In the genomic region with DNA sequence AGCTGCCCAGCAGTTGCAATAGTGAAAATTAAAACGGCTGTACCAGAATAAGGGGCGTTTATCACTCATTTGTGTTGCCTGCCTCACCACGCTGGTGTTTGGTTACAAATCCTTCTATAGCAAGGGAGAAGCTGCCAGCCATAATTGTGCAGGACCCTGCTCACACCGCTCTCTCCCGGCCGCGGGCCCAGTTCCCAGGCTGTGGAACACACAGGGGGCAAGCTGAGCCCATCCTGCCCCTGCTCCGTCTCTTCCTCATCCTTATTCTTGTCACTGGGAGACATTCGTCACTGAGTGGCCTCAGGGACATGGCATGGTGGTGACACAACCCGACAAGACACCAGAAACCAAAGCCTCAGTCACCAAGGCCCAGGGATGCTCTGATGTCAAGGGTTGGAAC, we compare ENCODE assay signal across 29 cellular contexts.
"Had no signal": no experiment of that assay in that cellular context is flagged by ENCODE, and none has a peak within 500 bp of the region (broad histone marks: within the 10 kb centered on the region; RNA-seq: fewer than 3 reads in every experiment).

No MANE protein-coding gene starts in this region.

- H3K4me2 ChIP-seq: SK-N-SH had no signal

- H3K27me3 Mint-ChIP-seq: activated CD4-positive, alpha-beta T cell treated with anti-CD3 and anti-CD28 coated beads, Interleukin-2, amount 10 ng/mL, durations not matched to agents 7 days and 5 days; activated T-cell treated with anti-CD3 and anti-CD28 coated beads, Interleukin-2, amount 50 U/mL, for 24 hours had no signal

- H3K27ac Mint-ChIP-seq: activated CD4-positive, alpha-beta T cell treated with anti-CD3 and anti-CD28 coated beads, Interleukin-2, amount 10 ng/mL, durations not matched to agents 7 days and 5 days; activated naive CD4-positive, alpha-beta T cell treated with anti-CD3 and anti-CD28 coated beads for 36 hours; activated naive CD4-positive, alpha-beta T cell treated with anti-CD3 and anti-CD28 coated beads, Interleukin-2, amount 50 U/mL, for 72 hours; activated T-cell treated with anti-CD3 and anti-CD28 coated beads, Interleukin-2, amount 50 U/mL, for 24 hours; T-helper 1 cell treated with Interleukin-12 subunit alpha and Interleukin-12 subunit beta and Interleukin-4 antibody, amounts not matched to agents 30 μg/mL and 1 μg/mL, for 36 hours; T-helper 2 cell treated with Interferon-gamma antibody and Interleukin-4, amounts not matched to agents 5 μg/mL and 100 μg/mL, for 36 hours had no signal

- H3K4me3 Mint-ChIP-seq: activated CD4-positive, alpha-beta T cell treated with anti-CD3 and anti-CD28 coated beads, Interleukin-2, amount 10 ng/mL, durations not matched to agents 7 days and 5 days; activated naive CD4-positive, alpha-beta T cell treated with anti-CD3 and anti-CD28 coated beads for 36 hours; activated T-cell treated with anti-CD3 and anti-CD28 coated beads, Interleukin-2, amount 50 U/mL, for 24 hours; T-helper 1 cell treated with Interleukin-12 subunit alpha and Interleukin-12 subunit beta and Interleukin-4 antibody, amounts not matched to agents 30 μg/mL and 1 μg/mL, for 36 hours; T-helper 2 cell treated with Interferon-gamma antibody and Interleukin-4, amounts not matched to agents 5 μg/mL and 100 μg/mL, for 36 hours had no signal

- H3K9me3 ChIP-seq: adrenal gland, body of pancreas, breast epithelium, Peyer's patch, SJSA1, SK-N-SH had no signal

- H3K9me3 Mint-ChIP-seq: activated T-cell treated with anti-CD3 and anti-CD28 coated beads, Interleukin-2, amount 50 U/mL, for 24 hours had no signal

- H3K9ac ChIP-seq: SK-N-SH had no signal

- H3K4me3 ChIP-seq: adrenal gland, body of pancreas, breast epithelium, K562, Peyer's patch, SJSA1 had no signal

- H3K27me3 ChIP-seq: adrenal gland, body of pancreas, breast epithelium, Peyer's patch, SJSA1 had no signal

- DNase-seq: activated CD4-positive, alpha-beta T cell treated with anti-CD3 and anti-CD28 coated beads, Interleukin-2, amount 10 ng/mL, durations not matched to agents 7 days and 5 days; activated CD4-positive, alpha-beta T cell treated with anti-CD3 and anti-CD28 coated beads, Interleukin-2, amount 50 U/mL, for 48 hours; activated gamma-delta T cell treated with Interleukin-2 at 50 U/mL for 16 hours; activated naive CD4-positive, alpha-beta T cell treated with anti-CD3 and anti-CD28 coated beads for 36 hours; activated T-cell treated with anti-CD3 and anti-CD28 coated beads, Interleukin-2, amount 50 U/mL, for 24 hours; adrenal gland; body of pancreas; NCI-H1092 treated with DMSO at 0.1 percent for 48 hours; NCI-H1417; NCI-H146; NCI-H187; NCI-H2029 treated with DMSO at 0.1 percent for 48 hours; NCI-H2107; NCI-H2171; NCI-H510A; NCI-H526; NCI-H748 treated with DMSO at 0.1 percent for 48 hours; NK-92 treated with Interleukin-12 subunit alpha and Interleukin-12 subunit beta, amount 100 ng/mL, for 24 hours; PC-3; Peyer's patch; RPMI8226; SHP77 treated with DMSO at 0.1 percent for 48 hours; SK-N-SH had no signal

- H3K36me3 ChIP-seq: adrenal gland, breast epithelium, Peyer's patch had no signal

- H3K4me1 ChIP-seq: adrenal gland, body of pancreas, breast epithelium, Peyer's patch, SJSA1 had no signal

- ATAC-seq: activated naive CD4-positive, alpha-beta T cell treated with anti-CD3 and anti-CD28 coated beads, Interleukin-2, amount 50 U/mL, for 72 hours; body of pancreas; K562; PC-3 had no signal

- H3K27ac ChIP-seq: adrenal gland, body of pancreas, breast epithelium, Peyer's patch, SJSA1 had no signal
